In the genomic region with DNA sequence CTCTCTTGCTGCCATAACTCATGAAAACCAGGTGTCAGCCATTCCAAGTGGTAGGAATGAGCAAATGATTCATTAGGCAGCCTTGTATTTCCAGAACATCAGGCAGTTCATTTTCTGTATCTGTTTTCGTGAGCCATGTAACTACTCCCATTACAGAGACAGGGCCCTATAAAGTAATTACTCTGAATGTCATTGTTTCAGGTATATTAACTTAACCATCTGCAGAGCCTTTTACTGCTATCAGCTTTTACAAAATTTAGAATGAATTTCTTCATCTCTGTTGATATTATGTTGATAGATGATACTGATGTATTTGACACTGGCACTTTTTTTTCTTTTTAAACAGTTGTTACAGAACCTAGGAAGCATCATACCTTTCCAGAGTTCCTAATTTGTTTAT, we compare ENCODE assay signal across 22 cellular contexts.
"Had no signal": no experiment of that assay in that cellular context is flagged by ENCODE, and none has a peak within 500 bp of the region (broad histone marks: within the 10 kb centered on the region; RNA-seq: fewer than 3 reads in every experiment).

No MANE protein-coding gene starts in this region.

- H2AFZ ChIP-seq: parathyroid adenoma had no signal

- H3K27me3 ChIP-seq: gastrocnemius medialis, heart left ventricle, neutrophil, sigmoid colon, spleen, tibial nerve, uterus had no signal

- H3K27ac ChIP-seq: epithelial cell of prostate, gastrocnemius medialis, neutrophil, parathyroid adenoma, sigmoid colon, tibial nerve, uterus had no signal

- H3K36me3 ChIP-seq: gastrocnemius medialis, neutrophil, uterus had no signal

- H3K79me2 ChIP-seq: parathyroid adenoma had no signal

- H3K9me3 Mint-ChIP-seq: activated naive CD4-positive, alpha-beta T cell treated with anti-CD3 and anti-CD28 coated beads, Interleukin-2, amount 50 U/mL, for 72 hours; activated T-cell treated with anti-CD3 and anti-CD28 coated beads, Interleukin-2, amount 50 U/mL, for 4 hours; dendritic cell treated with granulocyte-macrophage colony-stimulating factor and Interleukin-4, amounts not matched to agents 40 ng/mL and 50 ng/mL, for 4 days; T-cell had no signal

- H3K27me3 Mint-ChIP-seq: dendritic cell treated with granulocyte-macrophage colony-stimulating factor and Interleukin-4, amounts not matched to agents 40 ng/mL and 50 ng/mL, for 4 days; T-cell had no signal

- H3K4me1 ChIP-seq: parathyroid adenoma, uterus had no signal

- H3K9ac ChIP-seq: parathyroid adenoma had no signal

- H3K4me3 ChIP-seq: gastrocnemius medialis, heart left ventricle, lung, sigmoid colon, spleen, tibial nerve, uterus had no signal

- H3K4me3 Mint-ChIP-seq: activated T-cell treated with anti-CD3 and anti-CD28 coated beads, Interleukin-2, amount 50 U/mL, for 4 hours; dendritic cell treated with granulocyte-macrophage colony-stimulating factor and Interleukin-4, amounts not matched to agents 40 ng/mL and 50 ng/mL, for 4 days; T-cell had no signal

- H3K27ac Mint-ChIP-seq: activated naive CD4-positive, alpha-beta T cell treated with anti-CD3 and anti-CD28 coated beads, Interleukin-2, amount 50 U/mL, for 72 hours; dendritic cell treated with granulocyte-macrophage colony-stimulating factor and Interleukin-4, amounts not matched to agents 40 ng/mL and 50 ng/mL, for 4 days had no signal

- ATAC-seq: activated naive CD4-positive, alpha-beta T cell treated with anti-CD3 and anti-CD28 coated beads, Interleukin-2, amount 50 U/mL, for 72 hours; activated T-cell treated with anti-CD3 and anti-CD28 coated beads, Interleukin-2, amount 50 U/mL, for 4 hours; gastrocnemius medialis; heart left ventricle; left cardiac atrium; T-cell had no signal

- DNase-seq: activated CD4-positive, alpha-beta T cell treated with anti-CD3 and anti-CD28 coated beads, Interleukin-2, amount 50 U/mL, for 48 hours; activated gamma-delta T cell; activated T-cell treated with anti-CD3 and anti-CD28 coated beads, Interleukin-2, amount 50 U/mL, for 4 hours; aorta; cerebellar nuclear complex; effector memory CD4-positive, alpha-beta T cell; gastrocnemius medialis; heart left ventricle; left cardiac atrium; midbrain; sigmoid colon; spleen; T-cell; T1000; uterus had no signal

- H3K9me3 ChIP-seq: gastrocnemius medialis, heart left ventricle, neutrophil, sigmoid colon, spleen, tibial nerve, uterus had no signal
